11 cellular contexts compared by ENCODE assay signal in genomic region chr6:111691345-111692225, GRCh38.
DNase-seq lines count a peak whose midpoint lies in the region; ATAC-seq, FAIRE-seq and TF ChIP-seq lines count a peak whose summit lies in the region.
"Had no signal": no experiment of that assay in that cellular context is flagged by ENCODE, and none has a peak within 500 bp of the region (broad histone marks: within the 10 kb centered on the region; RNA-seq: fewer than 3 reads in every experiment).

No MANE protein-coding gene starts in this region.

- in situ Hi-C loops in GM23248 (cut with MboI), result no loop called here

- H4K20me1 ChIP-seq in neural progenitor cell (ENCODE audit: low read depth) (peaks cover 7% of the 10 kb centered on the region), GM23248 (ENCODE audit: insufficient read depth) (no peaks in the 10 kb centered on the region)

- FAIRE-seq in endometrium (lab: Jason Lieb, UNC), result peak; percentile 85

- ATAC-seq in CD8-positive, alpha-beta T cell, result no peak
- ATAC-seq in HG02938 (IDR thresholded peaks at IDR 0.05; ENCODE audit: unreplicated experiment), result no peak

- no peaks in the 10 kb centered on the region for H3K9me3 Mint-ChIP-seq in CD8-positive, alpha-beta T cell
- H3K9me3 Mint-ChIP-seq in neural progenitor cell, result no peaks in the 10 kb centered on the region
- H3K9me3 Mint-ChIP-seq: IgD-negative memory B cell had no signal

- intact Hi-C loops in CD8-positive, alpha-beta T cell (cut with DNase I, micrococcal nuclease), result loop anchor here in 1 of 2 experiments (2.0 kb wide), 1 partner anchor 13 kb away; no protein-coding TSS in a partner anchor

- H3K9me3 ChIP-seq in CD8-positive, alpha-beta T cell (ENCODE audit: low read length), result no peaks in the 10 kb centered on the region
- H3K9me3 ChIP-seq in neural progenitor cell (ENCODE audit: low read depth) (no peaks in the 10 kb centered on the region), GM23248 (ENCODE audit: low read depth) (no peaks in the 10 kb centered on the region)

- H3K4me2 ChIP-seq in neural progenitor cell (no peak overlapping the region), GM23248 (ENCODE audit: unreplicated experiment) (no peak overlapping the region)

- no peak for TF ChIP-seq CTCF in CD8-positive, alpha-beta T cell (IDR thresholded peaks at IDR 0.05)
- no peak for TF ChIP-seq CTCF in neural progenitor cell (IDR thresholded peaks at IDR 0.05)

- no peak overlapping the region for H3K4me3 ChIP-seq in CD8-positive, alpha-beta T cell (ENCODE audit: low read depth, low read length)
- no peak overlapping the region for H3K4me3 ChIP-seq in neural progenitor cell
- no peak overlapping the region for H3K4me3 ChIP-seq in GM23248

- H2AFZ ChIP-seq in neural progenitor cell (replicated peaks), result no peak overlapping the region
- no peak overlapping the region for H2AFZ ChIP-seq in GM23248

- no peaks in the 10 kb centered on the region for H3K27me3 Mint-ChIP-seq in CD8-positive, alpha-beta T cell (ENCODE audit: low read depth)
- peaks cover 5% of the 10 kb centered on the region for H3K27me3 Mint-ChIP-seq in neural progenitor cell (ENCODE audit: insufficient read depth, low read depth)
- H3K27me3 Mint-ChIP-seq: IgD-negative memory B cell had no signal

- peak overlapping the region; percentile 70 for H3K27ac Mint-ChIP-seq in CD8-positive, alpha-beta T cell
- H3K27ac Mint-ChIP-seq in neural progenitor cell, result peak overlapping the region; percentile 2
- H3K27ac Mint-ChIP-seq: IgD-negative memory B cell had no signal

- no peak for DNase-seq in CD8-positive, alpha-beta T cell
- DNase-seq in NCI-H82 (lab: John Stamatoyannopoulos, UW) (peak; percentile 94), neural progenitor cell (ENCODE audit: low spot score) (no peak), GM23248 (no peak), T-helper 9 cell (no peak), NCI-H748 (lab: John Stamatoyannopoulos, UW; ENCODE audit: unreplicated experiment) (no peak)
- DNase-seq: activated T-cell treated with anti-CD3 and anti-CD28 coated beads for 4 hours; stimulated activated CD4-positive, alpha-beta T cell treated with anti-CD3 and anti-CD28 coated beads, Interleukin-4, amount 100 ng/mL, for 4 hours had no signal

- H3K4me1 Mint-ChIP-seq in CD8-positive, alpha-beta T cell (ENCODE audit: low read depth), result peaks cover 72% of the 10 kb centered on the region
- peaks cover 29% of the 10 kb centered on the region for H3K4me1 Mint-ChIP-seq in neural progenitor cell

- H3K9ac ChIP-seq in neural progenitor cell (no peak overlapping the region), GM23248 (no peak overlapping the region)

- H3K4me1 ChIP-seq in CD8-positive, alpha-beta T cell (ENCODE audit: insufficient read depth, low read length), result peaks cover 26% of the 10 kb centered on the region
- peaks cover 8% of the 10 kb centered on the region for H3K4me1 ChIP-seq in neural progenitor cell
- peaks cover under 1% of the 10 kb centered on the region; the same call in 1 of the 2 replicates for H3K4me1 ChIP-seq in GM23248 (ENCODE audit: insufficient read depth)

- no peaks in the 10 kb centered on the region for H3K9me2 ChIP-seq in GM23248 (ENCODE audit: insufficient read depth)

- POLR2A ChIA-PET in CD8-positive, alpha-beta T cell (lab: Charles Lee), result no interaction called here

- H3K27me3 ChIP-seq in CD8-positive, alpha-beta T cell (ENCODE audit: insufficient read depth, low read length), result no peaks in the 10 kb centered on the region
- H3K27me3 ChIP-seq in neural progenitor cell, result no peaks in the 10 kb centered on the region
- no peaks in the 10 kb centered on the region for H3K27me3 ChIP-seq in GM23248 (replicated peaks; ENCODE audit: insufficient read depth)

- CTCF ChIA-PET in CD8-positive, alpha-beta T cell (lab: Charles Lee), result interaction anchor here (0.7 to 3.1 kb wide), 6 partner anchors 11 to 351 kb away, joined by 3 to 9 read pairs (median 3); no protein-coding TSS in a partner anchor

- H3K36me3 Mint-ChIP-seq in CD8-positive, alpha-beta T cell, result peaks cover 94% of the 10 kb centered on the region
- H3K36me3 Mint-ChIP-seq in neural progenitor cell, result peaks cover 50% of the 10 kb centered on the region

- H3K36me3 ChIP-seq in CD8-positive, alpha-beta T cell (ENCODE audit: insufficient read depth, low read length), result peaks cover 72% of the 10 kb centered on the region
- H3K36me3 ChIP-seq in neural progenitor cell (no peaks in the 10 kb centered on the region), GM23248 (ENCODE audit: low read depth) (peaks cover 60% of the 10 kb centered on the region)

- 62 to 66% methylated on average over 7 of the region's 7 CpGs for WGBS in GM23248 (ENCODE audit: low coverage in 1 of 2, low lambda C conversion rate in 2 of 2, missing lambda C conversion rate in 2 of 2), 2 experiments

- no peak overlapping the region for H3K27ac ChIP-seq in CD8-positive, alpha-beta T cell (ENCODE audit: low read depth, low read length)
- H3K27ac ChIP-seq in neural progenitor cell (peak overlapping the region; percentile 15), GM23248 (no peak overlapping the region)

- H3K79me2 ChIP-seq in neural progenitor cell (ENCODE audit: low read depth) (no peaks in the 10 kb centered on the region), GM23248 (ENCODE audit: insufficient read depth) (no peaks in the 10 kb centered on the region)

- peaks cover 11% of the 10 kb centered on the region for H3F3A ChIP-seq in neural progenitor cell (ENCODE audit: low read depth)
- H3F3A ChIP-seq in GM23248 (ENCODE audit: insufficient read depth), result peaks cover 6% of the 10 kb centered on the region; the same call in 1 of the 2 replicates

- no peak overlapping the region for H3K4me3 Mint-ChIP-seq in CD8-positive, alpha-beta T cell
- no peak overlapping the region for H3K4me3 Mint-ChIP-seq in neural progenitor cell
- H3K4me3 Mint-ChIP-seq: IgD-negative memory B cell had no signal
